ENCODE assay signal across 8 cellular contexts in the genomic region with DNA sequence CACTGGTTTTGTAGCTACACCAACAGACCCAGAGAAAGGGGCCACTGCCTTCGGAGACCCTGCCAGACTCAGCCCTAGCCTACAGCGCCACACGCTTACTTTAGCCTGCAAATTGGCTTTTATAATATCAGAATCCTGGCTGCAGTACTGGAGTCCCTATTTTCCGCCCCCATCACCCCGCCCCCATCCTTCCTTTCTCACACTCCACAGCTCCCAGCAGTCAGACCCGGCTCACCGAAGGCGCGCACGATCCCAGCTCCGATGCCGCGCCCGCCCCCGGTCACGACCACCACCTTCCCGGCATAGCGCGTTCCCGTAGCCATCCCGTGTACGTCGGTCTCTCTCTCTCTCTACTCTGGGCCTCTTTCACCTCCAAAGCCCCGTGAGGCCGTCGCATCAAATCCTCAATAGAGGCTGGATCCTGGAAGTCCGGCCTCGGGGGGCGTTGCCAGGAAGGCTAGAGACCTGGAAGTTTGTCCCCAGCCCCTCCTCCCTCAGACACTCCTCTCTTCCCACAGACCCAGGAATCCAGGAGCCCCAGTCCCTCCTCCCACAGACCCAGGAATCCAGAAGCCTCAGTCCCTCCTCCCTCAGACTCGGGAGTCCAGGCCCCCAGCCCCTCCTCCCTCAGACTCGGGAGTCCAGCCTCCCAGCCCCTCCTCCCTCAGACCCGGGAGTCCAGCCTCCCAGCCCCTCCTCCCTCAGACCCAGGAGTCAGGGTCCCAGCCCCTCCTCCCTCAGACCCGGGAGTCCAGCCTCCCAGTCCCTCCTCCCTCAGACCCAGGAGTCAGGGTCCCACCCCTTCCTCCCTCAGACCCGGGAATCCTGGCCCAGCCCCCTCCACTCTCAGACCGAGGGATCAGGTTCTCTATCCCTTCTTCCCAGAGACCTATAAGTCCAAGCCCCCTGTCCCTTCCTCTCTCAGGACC. TPM values are rescaled to one million over a fixed set of nuclear protein-coding genes. Genes with fewer than 3 reads are reported as not detected.
DNase-seq lines count a peak whose midpoint lies in the region; TF ChIP-seq lines count a peak whose summit lies in the region.

Gene HSD17B14 (minus strand): TSS at position 403 of the 929 bp plus-strand sequence. CDS start 80 bp downstream, at position 323.

- no peak for DNase-seq in CD14-positive monocyte (ENCODE audit: low spot score)
- peak; percentile 89 for DNase-seq in H7
- DNase-seq in WERI-Rb-1, result peak; percentile 64
- peak; percentile 27 for DNase-seq in fibroblast of pulmonary artery (ENCODE audit: low read depth)
- peak; percentile 91 for DNase-seq in neural progenitor cell (ENCODE audit: low spot score)
- DNase-seq in GM13977 (ENCODE audit: low spot score), result no peak
- DNase-seq in NK-92 (lab: John Stamatoyannopoulos, UW; ENCODE audit: unreplicated experiment), result no peak
- DNase-seq in OCI-M2 (lab: John Stamatoyannopoulos, UW; ENCODE audit: unreplicated experiment), result no peak

- H3K4me1 Mint-ChIP-seq in CD14-positive monocyte (peaks cover 22% of the 10 kb centered on the region), neural progenitor cell (peaks cover 27% of the 10 kb centered on the region)

- H2AFZ ChIP-seq in neural progenitor cell (replicated peaks), result peak within 1 kb of the TSS; percentile 43

- H3K4me3 Mint-ChIP-seq in CD14-positive monocyte (peak within 1 kb of the TSS; percentile 76 to 93), neural progenitor cell (peak within 1 kb of the TSS; percentile 88)

- H3K4me1 ChIP-seq in neural progenitor cell, result no peaks in the 10 kb centered on the region

- in situ Hi-C loops in GM13977 (cut with MboI; ENCODE audit: low pct_unique_long_range_greater_than_20kb, low sequenced_read_pairs, unreplicated experiment), result no loop called here

- intact Hi-C loops in CD14-positive monocyte (cut with micrococcal nuclease), result loop anchor here (5.0 to 10.0 kb wide), 2 partner anchors 189 to 192 kb away; partner anchors contain the start of gene CA11 (in 2 of the 2)

- H3K36me3 Mint-ChIP-seq in CD14-positive monocyte (peaks cover 0 to 3% of the 10 kb centered on the region in 2 donors), neural progenitor cell (peaks cover 14% of the 10 kb centered on the region)

- no peak within 1 kb of the TSS for H3K9ac ChIP-seq in neural progenitor cell

- peaks cover 0 to 4% (median 0%) of the 10 kb centered on the region in 7 donors for H3K9me3 Mint-ChIP-seq in CD14-positive monocyte
- no peaks in the 10 kb centered on the region for H3K9me3 Mint-ChIP-seq in neural progenitor cell

- no peaks in the 10 kb centered on the region for H4K20me1 ChIP-seq in neural progenitor cell (ENCODE audit: low read depth)

- H3K4me2 ChIP-seq in neural progenitor cell, result peak within 1 kb of the TSS; percentile 87

- H3K27me3 Mint-ChIP-seq in CD14-positive monocyte (ENCODE audit: low read depth in 3 of 3) (peaks cover 20 to 26% (median 23%) of the 10 kb centered on the region in 3 donors), neural progenitor cell (ENCODE audit: insufficient read depth, low read depth) (peaks cover 2% of the 10 kb centered on the region)

- no peaks in the 10 kb centered on the region for H3K79me2 ChIP-seq in neural progenitor cell (ENCODE audit: low read depth)

- H3K4me3 ChIP-seq in H7 (ENCODE audit: insufficient read depth, low read depth, low read length), result peak within 1 kb of the TSS; percentile 65
- peak within 1 kb of the TSS; percentile 65 for H3K4me3 ChIP-seq in WERI-Rb-1 (ENCODE audit: low read depth, low read length)
- H3K4me3 ChIP-seq in fibroblast of pulmonary artery (replicated peaks; ENCODE audit: low read depth, low read length), result peak within 1 kb of the TSS; percentile 54
- H3K4me3 ChIP-seq in neural progenitor cell, result peak within 1 kb of the TSS; percentile 53

- peak; percentile 21 for TF ChIP-seq CTCF in CD14-positive monocyte (IDR thresholded peaks at IDR 0.05)
- TF ChIP-seq CTCF in WERI-Rb-1 (IDR thresholded peaks at IDR 0.05; ENCODE audit: low read depth, low read length), result no peak
- no peak for TF ChIP-seq CTCF in fibroblast of pulmonary artery (IDR thresholded peaks at IDR 0.05; ENCODE audit: low read length, missing control alignments)
- no peak for TF ChIP-seq CTCF in neural progenitor cell (IDR thresholded peaks at IDR 0.05)
- TF ChIP-seq CTCF in GM13977 (IDR thresholded peaks at IDR 0.05; ENCODE audit: extremely low read depth, insufficient read depth, missing control alignments), result no peak

- H3K36me3 ChIP-seq in H7 (replicated peaks; ENCODE audit: control insufficient read depth, insufficient read depth, low read length), result no peaks in the 10 kb centered on the region
- H3K36me3 ChIP-seq in WERI-Rb-1, result peaks cover 2% of the 10 kb centered on the region; the same call in 1 of the 2 replicates
- H3K36me3 ChIP-seq in neural progenitor cell, result no peaks in the 10 kb centered on the region

- H3K27ac Mint-ChIP-seq in CD14-positive monocyte, result peak within 1 kb of the TSS in 5 of 7 donors; percentile 74 to 87 (median 82)
- peak within 1 kb of the TSS; percentile 68 for H3K27ac Mint-ChIP-seq in neural progenitor cell

- H3K27me3 ChIP-seq in H7 (ENCODE audit: control insufficient read depth, insufficient read depth, low read length) (no peaks in the 10 kb centered on the region), WERI-Rb-1 (ENCODE audit: insufficient read depth, low read depth, severe bottlenecking) (no peaks in the 10 kb centered on the region), neural progenitor cell (no peaks in the 10 kb centered on the region)

- H3F3A ChIP-seq in neural progenitor cell (ENCODE audit: low read depth), result peaks cover 27% of the 10 kb centered on the region

- H3K9me3 ChIP-seq in WERI-Rb-1 (ENCODE audit: severe bottlenecking) (no peaks in the 10 kb centered on the region), neural progenitor cell (ENCODE audit: low read depth) (no peaks in the 10 kb centered on the region)

- H3K27ac ChIP-seq in WERI-Rb-1, result peak within 1 kb of the TSS; percentile 43
- peak within 1 kb of the TSS; percentile 75 for H3K27ac ChIP-seq in neural progenitor cell

RNA-seq across cellular contexts. Expression of gene HSD17B14, which starts in this region (rescaled TPM):
- polyA plus RNA-seq in CD14-positive monocyte, result not detected
- 9.9 and 18.0 TPM in 2 replicates for total RNA-seq in H7 (2014; rRNA removed; shearing (Covaris generic))
- total RNA-seq in neural progenitor cell (ENCODE audit: low replicate concordance), result 11.2 and 27.6 TPM in 2 replicates

Comparison
In these comparisons a context has a peak if more than half of its experiments do, and no peak if none do; other contexts are left out.
1. DNase-seq: peak in H7 (single experiment), WERI-Rb-1 (single experiment), fibroblast of pulmonary artery (single experiment) and neural progenitor cell (single experiment); none in CD14-positive monocyte (single experiment), GM13977 (single experiment), NK-92 (single experiment) and OCI-M2 (single experiment).
2. Peak in every context shown above with its lines, with median percentiles within 50 percentile points of each other: H3K4me3 ChIP-seq.